Comparison of ENCODE assay signal across 1 cellular context in genomic region chr11:57800444-57801184, GRCh38.
TF ChIP-seq lines count a peak whose summit lies in the region.

No MANE protein-coding gene starts in this region.

TF ChIP-seq in H1, 55 proteins besides CTCF, POLR2A, EP300 and RAD21:
- TF ChIP-seq JUND (IDR thresholded peaks at IDR 0.05; ENCODE audit: low read length): peak; percentile 74
- 0 out of 2 replicates have a peak, but pooled peaks have one; percentile 23 for TF ChIP-seq BACH1 (IDR thresholded peaks at IDR 0.05; ENCODE audit: low read length)
- peak; percentile 41 to 64; a peak in 1 of 4 replicates for TF ChIP-seq SIN3A (conservative IDR thresholded peaks at IDR 0.05 in 1 of 2, IDR thresholded peaks at IDR 0.05 in 1 of 2; ENCODE audit: low read depth in 1 of 2, low read length in 2 of 2)
- TF ChIP-seq TBP (IDR thresholded peaks at IDR 0.05; ENCODE audit: low read depth, low read length): 0 out of 2 replicates have a peak, but pooled peaks have one; percentile 26
- TF ChIP-seq CHD2 (IDR thresholded peaks at IDR 0.05; ENCODE audit: low read length): no peak
- TF ChIP-seq JUN (IDR thresholded peaks at IDR 0.05; ENCODE audit: low read depth, low read length): peak; percentile 63; the same call in 1 of the 2 replicates
- 0 out of 2 replicates have a peak, but pooled peaks have one; percentile 3 for TF ChIP-seq MAFK (IDR thresholded peaks at IDR 0.05; ENCODE audit: low read depth, low read length)
- no peak for TF ChIP-seq YY1 (IDR thresholded peaks at IDR 0.05; ENCODE audit: low read depth, low read length)
- TF ChIP-seq, protein P1, sequence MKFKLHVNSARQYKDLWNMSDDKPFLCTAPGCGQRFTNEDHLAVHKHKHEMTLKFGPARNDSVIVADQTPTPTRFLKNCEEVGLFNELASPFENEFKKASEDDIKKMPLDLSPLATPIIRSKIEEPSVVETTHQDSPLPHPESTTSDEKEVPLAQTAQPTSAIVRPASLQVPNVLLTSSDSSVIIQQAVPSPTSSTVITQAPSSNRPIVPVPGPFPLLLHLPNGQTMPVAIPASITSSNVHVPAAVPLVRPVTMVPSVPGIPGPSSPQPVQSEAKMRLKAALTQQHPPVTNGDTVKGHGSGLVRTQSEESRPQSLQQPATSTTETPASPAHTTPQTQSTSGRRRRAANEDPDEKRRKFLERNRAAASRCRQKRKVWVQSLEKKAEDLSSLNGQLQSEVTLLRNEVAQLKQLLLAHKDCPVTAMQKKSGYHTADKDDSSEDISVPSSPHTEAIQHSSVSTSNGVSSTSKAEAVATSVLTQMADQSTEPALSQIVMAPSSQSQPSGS (IDR thresholded peaks at IDR 0.05; ENCODE audit: low read length): peak; percentile 83; the same call in 1 of the 2 replicates
TF ChIP-seq in H1: peak in this region for 7.
